22 cellular contexts compared by ENCODE assay signal in genomic region chr21:18467715-18468114, GRCh38.
DNase-seq lines count a peak whose midpoint lies in the region; ATAC-seq and TF ChIP-seq lines count a peak whose summit lies in the region.
"Had no signal": no experiment of that assay in that cellular context is flagged by ENCODE, and none has a peak within 500 bp of the region (broad histone marks: within the 10 kb centered on the region; RNA-seq: fewer than 3 reads in every experiment).

No MANE protein-coding gene starts in this region.

- H3K4me1 ChIP-seq in MM.1S (ENCODE audit: low read length): peaks cover 10% of the 10 kb centered on the region; the same call in 1 of the 2 replicates
- H3K4me1 ChIP-seq: testis had no signal

- H3K9me2 ChIP-seq in MM.1S (replicated peaks; ENCODE audit: insufficient read depth, low read length): no peaks in the 10 kb centered on the region

- peaks cover 26 to 34% (median 30%) of the 10 kb centered on the region in 3 donors for H3K4me1 Mint-ChIP-seq in naive B cell
- H3K4me1 Mint-ChIP-seq: CD8-positive, alpha-beta memory T cell had no signal

- H3K9me3 Mint-ChIP-seq in naive B cell: peaks cover 6 to 39% (median 26%) of the 10 kb centered on the region in 7 donors

- no peaks in the 10 kb centered on the region for H3K36me3 ChIP-seq in MM.1S (replicated peaks; ENCODE audit: insufficient read depth, low read length)

- H2AFZ ChIP-seq in MM.1S (ENCODE audit: low read length): peak overlapping the region; percentile 64

- TF ChIP-seq CTCF in MM.1S (IDR thresholded peaks at IDR 0.05; ENCODE audit: low read length): no peak

- ATAC-seq in GM18858 (IDR thresholded peaks at IDR 0.05; ENCODE audit: unreplicated experiment): peak; percentile 48
- peak; percentile 84 for ATAC-seq in HG02623 (IDR thresholded peaks at IDR 0.05; ENCODE audit: unreplicated experiment)
- peak; percentile 30 to 49 for ATAC-seq in naive B cell (ENCODE audit: low read depth in 2 of 2)
- no peak for ATAC-seq in GM19452 (IDR thresholded peaks at IDR 0.05; ENCODE audit: unreplicated experiment)
- ATAC-seq: activated T-cell treated with anti-CD3 and anti-CD28 coated beads, Interleukin-2, amount 50 U/mL, for 4 hours; PC-3 had no signal

- H3K79me2 ChIP-seq in MM.1S (ENCODE audit: low read length): no peaks in the 10 kb centered on the region

- DNase-seq in MM.1S: peak; percentile 53
- no peak for DNase-seq in naive B cell
- DNase-seq in central memory CD4-positive, alpha-beta T cell: no peak
- no peak for DNase-seq in ecto neural progenitor cell (ENCODE audit: low spot score)
- DNase-seq: activated CD4-positive, CD25-positive, alpha-beta regulatory T cell; activated gamma-delta T cell treated with Interleukin-2 at 50 U/mL for 16 hours; activated T-cell treated with anti-CD3 and anti-CD28 coated beads, Interleukin-2, amount 50 U/mL, for 4 hours; CD8-positive, alpha-beta memory T cell; erythroblast; IMR-90; mammary epithelial cell; NCI-H1105; NCI-H187 treated with DMSO at 0.1 percent for 48 hours; NCI-H2171 treated with DMSO at 0.1 percent for 48 hours; NCI-H510A; PC-3; testis had no signal

- H3K9me3 ChIP-seq in MM.1S (replicated peaks; ENCODE audit: insufficient read depth, low read length): no peaks in the 10 kb centered on the region
- H3K9me3 ChIP-seq: testis had no signal

- H3K27me3 ChIP-seq in MM.1S (replicated peaks; ENCODE audit: insufficient read depth, low read length): no peaks in the 10 kb centered on the region
- H3K27me3 ChIP-seq: testis had no signal

- H3K27ac ChIP-seq in MM.1S (ENCODE audit: low read length): peak overlapping the region; percentile 70; the same call in 1 of the 2 replicates
- H3K27ac ChIP-seq: testis had no signal

- H3K4me2 ChIP-seq in MM.1S (ENCODE audit: low read depth, low read length): peak overlapping the region; percentile 98
- H3K4me2 ChIP-seq: smooth muscle cell had no signal

- peak overlapping the region; percentile 47 for H3K4me3 ChIP-seq in MM.1S (ENCODE audit: low read length)
- H3K4me3 ChIP-seq: smooth muscle cell, testis had no signal

- H3F3A ChIP-seq in MM.1S (ENCODE audit: insufficient read depth, low read length): peaks cover 13% of the 10 kb centered on the region

- no peaks in the 10 kb centered on the region for H4K20me1 ChIP-seq in MM.1S (ENCODE audit: insufficient read depth, low read length)

- peaks cover 11 to 19% of the 10 kb centered on the region in 2 donors for H3K36me3 Mint-ChIP-seq in naive B cell
- H3K36me3 Mint-ChIP-seq: CD8-positive, alpha-beta memory T cell had no signal

- peak overlapping the region; percentile 7 to 88 (median 82) for H3K27ac Mint-ChIP-seq in naive B cell
- H3K27ac Mint-ChIP-seq: CD8-positive, alpha-beta memory T cell; stimulated activated naive CD8-positive, alpha-beta T cell treated with anti-CD3 and anti-CD28 coated beads, Interleukin-15, Interleukin-2, amounts not matched to agents 100 ng/mL and 50 ng/mL, for 24 hours had no signal

- H3K4me3 Mint-ChIP-seq in naive B cell: peak overlapping the region; percentile 9 to 82 (median 78)
- H3K4me3 Mint-ChIP-seq: activated T-cell treated with anti-CD3 and anti-CD28 coated beads, Interleukin-2, amount 50 U/mL, for 4 hours; CD8-positive, alpha-beta memory T cell; stimulated activated naive CD8-positive, alpha-beta T cell treated with anti-CD3 and anti-CD28 coated beads, Interleukin-15, Interleukin-2, amounts not matched to agents 100 ng/mL and 50 ng/mL, for 24 hours had no signal

- peak overlapping the region; percentile 39 for H3K9ac ChIP-seq in MM.1S (ENCODE audit: low read length)

- H3K27me3 Mint-ChIP-seq in naive B cell: no peaks in the 10 kb centered on the region
- H3K27me3 Mint-ChIP-seq: CD8-positive, alpha-beta memory T cell; stimulated activated naive CD8-positive, alpha-beta T cell treated with anti-CD3 and anti-CD28 coated beads, Interleukin-15, Interleukin-2, amounts not matched to agents 100 ng/mL and 50 ng/mL, for 24 hours had no signal
